ENCODE assay signal across 28 cellular contexts in genomic region chrX:7801706-7802105, GRCh38. TPM values are rescaled to one million over a fixed set of nuclear protein-coding genes. Genes with fewer than 3 reads are reported as not detected.
"Had no signal": no experiment of that assay in that cellular context is flagged by ENCODE, and none has a peak within 500 bp of the region (broad histone marks: within the 10 kb centered on the region; RNA-seq: fewer than 3 reads in every experiment).

No MANE protein-coding gene starts in this region.

- H3K4me1 ChIP-seq: ascending aorta had no signal

- DNase-seq: activated CD4-positive, alpha-beta T cell treated with anti-CD3 and anti-CD28 coated beads for 48 hours; activated CD4-positive, alpha-beta T cell treated with anti-CD3 and anti-CD28 coated beads, Interleukin-2, amount 50 U/mL, for 4 hours; activated CD4-positive, CD25-positive, alpha-beta regulatory T cell treated with anti-CD3 and anti-CD28 coated beads, Interleukin-2, amount 50 U/mL, for 72 hours; activated CD8-positive, alpha-beta memory T cell treated with anti-CD3 and anti-CD28 coated beads, Interleukin-2, amount 50 U/mL, for 48 hours; activated CD8-positive, alpha-beta T cell treated with anti-CD3 and anti-CD28 coated beads, Interleukin-2, amount 10 ng/mL, durations not matched to agents 7 days and 5 days; activated naive CD4-positive, alpha-beta T cell treated with Interleukin-2 at 50 U/mL for 16 hours; activated naive CD8-positive, alpha-beta T cell treated with anti-CD3 and anti-CD28 coated beads, Interleukin-2, amount 50 U/mL, for 24 hours; activated T-cell treated with anti-CD3 and anti-CD28 coated beads, Interleukin-2, amount 50 U/mL, for 1 hour; amniotic stem cell; Karpas-422; NCI-H1048; NCI-H146; NCI-H187 treated with DMSO at 0.1 percent for 48 hours; NCI-H2081 treated with DMSO at 0.1 percent for 48 hours; NCI-H2171; NCI-H2227 treated with DMSO at 0.1 percent for 48 hours; NCI-H446 treated with DMSO at 0.1 percent for 48 hours; NCI-H524 treated with DMSO at 0.1 percent for 48 hours; NCI-H748 treated with DMSO at 0.1 percent for 48 hours; SIG-M5; T-helper 17 cell; T-helper 9 cell had no signal

- H3K27me3 ChIP-seq: ascending aorta had no signal

- H3K9me3 ChIP-seq: ascending aorta had no signal

- H3K27ac ChIP-seq: ascending aorta had no signal

- H3K36me3 ChIP-seq: ascending aorta had no signal

- H3K4me3 ChIP-seq: ascending aorta, K562 had no signal

RNA-seq across cellular contexts. Expression of gene VCX, which starts 41.3 kb away (rescaled TPM):
- total RNA-seq: activated CD8-positive, alpha-beta T cell treated with anti-CD3 and anti-CD28 coated beads, Interleukin-2, amount 10 ng/mL, durations not matched to agents 7 days and 5 days; activated naive CD4-positive, alpha-beta T cell treated with anti-CD3 and anti-CD28 coated beads, Interleukin-2, amount 50 U/mL, for 72 hours; ascending aorta; cardiac septum; OCI-LY7; RPMI7951; T-helper 17 cell had no signal
